9 cellular contexts compared by ENCODE assay signal in genomic region chr1:160567858-160568682, GRCh38. TPM values are rescaled to one million over a fixed set of nuclear protein-coding genes. Genes with fewer than 3 reads are reported as not detected.
DNase-seq lines count a peak whose midpoint lies in the region; ATAC-seq, FAIRE-seq and TF ChIP-seq lines count a peak whose summit lies in the region.
"Had no signal": no experiment of that assay in that cellular context is flagged by ENCODE, and none has a peak within 500 bp of the region (broad histone marks: within the 10 kb centered on the region; RNA-seq: fewer than 3 reads in every experiment).

No MANE protein-coding gene starts in this region.

- H3K4me3 ChIP-seq in kidney (ENCODE audit: low read length in 2 of 2), result no peak overlapping the region
- H3K4me3 ChIP-seq: MG63 had no signal

- H3K4me1 ChIP-seq in kidney (ENCODE audit: control insufficient read depth in 1 of 2, insufficient read depth in 1 of 2, low read depth in 1 of 2, low read length in 2 of 2), result no peaks in the 10 kb centered on the region

- ATAC-seq in memory B cell (ENCODE audit: low read depth), result peak; percentile 42
- no peak for ATAC-seq in HG03469 (IDR thresholded peaks at IDR 0.05; ENCODE audit: unreplicated experiment)

- peak overlapping the region; percentile 3 for H3K4me3 Mint-ChIP-seq in memory B cell
- H3K4me3 Mint-ChIP-seq in stimulated activated naive CD8-positive, alpha-beta T cell treated with anti-CD3 and anti-CD28 coated beads, Interleukin-15, Interleukin-2, amounts not matched to agents 100 ng/mL and 50 ng/mL, for 24 hours, result peak overlapping the region; percentile 70

- H3K9ac ChIP-seq in kidney (ENCODE audit: low read length in 2 of 2), result no peak overlapping the region

- H3K9me3 ChIP-seq in kidney (ENCODE audit: control insufficient read depth in 1 of 2, low read length in 2 of 2), result no peaks in the 10 kb centered on the region
- H3K9me3 ChIP-seq: MG63 had no signal

- H3K36me3 Mint-ChIP-seq in memory B cell, result peaks cover 37% of the 10 kb centered on the region
- H3K36me3 Mint-ChIP-seq in stimulated activated naive CD8-positive, alpha-beta T cell treated with anti-CD3 and anti-CD28 coated beads, Interleukin-15, Interleukin-2, amounts not matched to agents 100 ng/mL and 50 ng/mL, for 24 hours (ENCODE audit: low read depth), result peaks cover 74% of the 10 kb centered on the region

- DNase-seq in KG1 (lab: John Stamatoyannopoulos, UW) (peak; percentile 64), memory B cell (ENCODE audit: low spot score in 2 of 2) (no peak), kidney (no peak), NCI-H2196 treated with DMSO at 0.1 percent for 48 hours (lab: John Stamatoyannopoulos, UW; ENCODE audit: unreplicated experiment) (no peak)
- peak; percentile 30 to 56 for DNase-seq in activated CD8-positive, alpha-beta memory T cell treated with anti-CD3 and anti-CD28 coated beads for 1 hour (ENCODE audit: extremely low read depth in 1 of 2, low read depth in 1 of 2)
- DNase-seq: MG63 had no signal

- no peak for FAIRE-seq in kidney (lab: Jason Lieb, UNC)

- H3K27ac Mint-ChIP-seq in memory B cell, result peak overlapping the region; percentile 19
- H3K27ac Mint-ChIP-seq in stimulated activated naive CD8-positive, alpha-beta T cell treated with anti-CD3 and anti-CD28 coated beads, Interleukin-15, Interleukin-2, amounts not matched to agents 100 ng/mL and 50 ng/mL, for 24 hours, result peak overlapping the region; percentile 96

- TF ChIP-seq CTCF in kidney (IDR thresholded peaks at IDR 0.05; ENCODE audit: borderline replicate concordance, extremely low read depth, insufficient read depth), result no peak

- H3K9me3 Mint-ChIP-seq in memory B cell, result peaks cover 7% of the 10 kb centered on the region
- H3K9me3 Mint-ChIP-seq in stimulated activated naive CD8-positive, alpha-beta T cell treated with anti-CD3 and anti-CD28 coated beads, Interleukin-15, Interleukin-2, amounts not matched to agents 100 ng/mL and 50 ng/mL, for 24 hours, result peaks cover 19% of the 10 kb centered on the region

- H3K27me3 Mint-ChIP-seq in memory B cell, result no peaks in the 10 kb centered on the region
- no peaks in the 10 kb centered on the region for H3K27me3 Mint-ChIP-seq in stimulated activated naive CD8-positive, alpha-beta T cell treated with anti-CD3 and anti-CD28 coated beads, Interleukin-15, Interleukin-2, amounts not matched to agents 100 ng/mL and 50 ng/mL, for 24 hours

- intact Hi-C loops in kidney (cut with DNase I), result no loop called here

- H3K36me3 ChIP-seq in kidney (ENCODE audit: control insufficient read depth in 1 of 2, insufficient read depth in 2 of 2, low read length in 2 of 2), result no peaks in the 10 kb centered on the region
- H3K36me3 ChIP-seq: MG63 had no signal

- no peak overlapping the region for H3K27ac ChIP-seq in kidney (ENCODE audit: low read depth in 2 of 2, low read length in 2 of 2)

- peaks cover 39% of the 10 kb centered on the region for H3K4me1 Mint-ChIP-seq in memory B cell
- peaks cover 100% of the 10 kb centered on the region for H3K4me1 Mint-ChIP-seq in stimulated activated naive CD8-positive, alpha-beta T cell treated with anti-CD3 and anti-CD28 coated beads, Interleukin-15, Interleukin-2, amounts not matched to agents 100 ng/mL and 50 ng/mL, for 24 hours (ENCODE audit: low read depth)

RNA-seq across cellular contexts. Expression of gene CD84, which starts 11.2 kb away (rescaled TPM):
- 17.5 TPM for total RNA-seq in kidney
- 0.30 TPM for polyA plus RNA-seq in kidney (ENCODE audit: insufficient read depth, low read depth, low replicate concordance)
- total RNA-seq: chondrocyte had no signal

RNA-seq across cellular contexts. Expression of gene SLAMF6, which starts 45.0 kb away (rescaled TPM):
- total RNA-seq in kidney, result 5.5 TPM
- polyA plus RNA-seq in kidney (ENCODE audit: insufficient read depth, low read depth, low replicate concordance), result not detected
- total RNA-seq: chondrocyte had no signal

Comparison
In these comparisons a context has a peak if more than half of its experiments do, and no peak if none do; other contexts are left out.
1. DNase-seq: peak in KG1 (single experiment) and activated CD8-positive, alpha-beta memory T cell treated with anti-CD3 and anti-CD28 coated beads for 1 hour (2 of 2); none in memory B cell (0 of 2), kidney (single experiment) and NCI-H2196 treated with DMSO at 0.1 percent for 48 hours (single experiment).